ENCODE assay signal across 3 cellular contexts in genomic region chr9:114674798-114675554, GRCh38.
TF ChIP-seq lines count a peak whose summit lies in the region.

No MANE protein-coding gene starts in this region.

TF ChIP-seq in SK-N-SH, 30 proteins besides CTCF, POLR2A, EP300 and RAD21:
- TF ChIP-seq CHD2 (IDR thresholded peaks at IDR 0.05; ENCODE audit: low read length, partially characterized antibody) (no peak), FOXM1 (IDR thresholded peaks at IDR 0.05; ENCODE audit: low read depth) (no peak), GATA2 (CRISPR knock-in tag; IDR thresholded peaks at IDR 0.05) (no peak), USF2 (IDR thresholded peaks at IDR 0.05; ENCODE audit: borderline replicate concordance, low read depth, low read length) (no peak), USF1 (IDR thresholded peaks at IDR 0.05; ENCODE audit: borderline replicate concordance, low read depth) (no peak), ELF1 (IDR thresholded peaks at IDR 0.05) (no peak)
- TF ChIP-seq, protein P1, sequence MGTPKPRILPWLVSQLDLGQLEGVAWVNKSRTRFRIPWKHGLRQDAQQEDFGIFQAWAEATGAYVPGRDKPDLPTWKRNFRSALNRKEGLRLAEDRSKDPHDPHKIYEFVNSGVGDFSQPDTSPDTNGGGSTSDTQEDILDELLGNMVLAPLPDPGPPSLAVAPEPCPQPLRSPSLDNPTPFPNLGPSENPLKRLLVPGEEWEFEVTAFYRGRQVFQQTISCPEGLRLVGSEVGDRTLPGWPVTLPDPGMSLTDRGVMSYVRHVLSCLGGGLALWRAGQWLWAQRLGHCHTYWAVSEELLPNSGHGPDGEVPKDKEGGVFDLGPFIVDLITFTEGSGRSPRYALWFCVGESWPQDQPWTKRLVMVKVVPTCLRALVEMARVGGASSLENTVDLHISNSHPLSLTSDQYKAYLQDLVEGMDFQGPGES (IDR thresholded peaks at IDR 0.05; ENCODE audit: low read depth, low read length): no peak

TF ChIP-seq in SK-N-SH treated with all-trans-retinoic acid at 6 μM for 48 hours, 23 proteins besides CTCF, POLR2A, EP300 and RAD21:
- TF ChIP-seq BACH2 (CRISPR knock-in tag; IDR thresholded peaks at IDR 0.05; ENCODE audit: borderline replicate concordance): no peak
- no peak for TF ChIP-seq CSRNP3 (CRISPR knock-in tag; IDR thresholded peaks at IDR 0.05)
- no peak for TF ChIP-seq ZNF70 (CRISPR knock-in tag; IDR thresholded peaks at IDR 0.05)
- TF ChIP-seq ZNF565 (CRISPR knock-in tag; conservative IDR thresholded peaks at IDR 0.05; ENCODE audit: low read depth): no peak
- TF ChIP-seq RARB (CRISPR knock-in tag; IDR thresholded peaks at IDR 0.05): no peak
- TF ChIP-seq, protein P2, sequence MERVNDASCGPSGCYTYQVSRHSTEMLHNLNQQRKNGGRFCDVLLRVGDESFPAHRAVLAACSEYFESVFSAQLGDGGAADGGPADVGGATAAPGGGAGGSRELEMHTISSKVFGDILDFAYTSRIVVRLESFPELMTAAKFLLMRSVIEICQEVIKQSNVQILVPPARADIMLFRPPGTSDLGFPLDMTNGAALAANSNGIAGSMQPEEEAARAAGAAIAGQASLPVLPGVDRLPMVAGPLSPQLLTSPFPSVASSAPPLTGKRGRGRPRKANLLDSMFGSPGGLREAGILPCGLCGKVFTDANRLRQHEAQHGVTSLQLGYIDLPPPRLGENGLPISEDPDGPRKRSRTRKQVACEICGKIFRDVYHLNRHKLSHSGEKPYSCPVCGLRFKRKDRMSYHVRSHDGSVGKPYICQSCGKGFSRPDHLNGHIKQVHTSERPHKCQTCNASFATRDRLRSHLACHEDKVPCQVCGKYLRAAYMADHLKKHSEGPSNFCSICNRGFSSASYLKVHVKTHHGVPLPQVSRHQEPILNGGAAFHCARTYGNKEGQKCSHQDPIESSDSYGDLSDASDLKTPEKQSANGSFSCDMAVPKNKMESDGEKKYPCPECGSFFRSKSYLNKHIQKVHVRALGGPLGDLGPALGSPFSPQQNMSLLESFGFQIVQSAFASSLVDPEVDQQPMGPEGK (CRISPR knock-in tag; IDR thresholded peaks at IDR 0.05; ENCODE audit: borderline replicate concordance): no peak
- TF ChIP-seq ESRRG (CRISPR knock-in tag; IDR thresholded peaks at IDR 0.05): no peak

TF ChIP-seq in HepG2, 621 proteins besides CTCF, POLR2A, EP300 and RAD21:
- TF ChIP-seq ZNF180 (CRISPR knock-in tag; IDR thresholded peaks at IDR 0.05; ENCODE audit: borderline replicate concordance, low read depth) (no peak), GLI4 (CRISPR knock-in tag; IDR thresholded peaks at IDR 0.05; ENCODE audit: borderline replicate concordance) (no peak), ZNF749 (CRISPR knock-in tag; IDR thresholded peaks at IDR 0.05; ENCODE audit: borderline replicate concordance) (no peak), KLF12 (CRISPR knock-in tag; IDR thresholded peaks at IDR 0.05; ENCODE audit: borderline replicate concordance) (no peak), MXI1 (IDR thresholded peaks at IDR 0.05; ENCODE audit: borderline replicate concordance, low read depth, low read length) (no peak)
- TF ChIP-seq, protein P3, sequence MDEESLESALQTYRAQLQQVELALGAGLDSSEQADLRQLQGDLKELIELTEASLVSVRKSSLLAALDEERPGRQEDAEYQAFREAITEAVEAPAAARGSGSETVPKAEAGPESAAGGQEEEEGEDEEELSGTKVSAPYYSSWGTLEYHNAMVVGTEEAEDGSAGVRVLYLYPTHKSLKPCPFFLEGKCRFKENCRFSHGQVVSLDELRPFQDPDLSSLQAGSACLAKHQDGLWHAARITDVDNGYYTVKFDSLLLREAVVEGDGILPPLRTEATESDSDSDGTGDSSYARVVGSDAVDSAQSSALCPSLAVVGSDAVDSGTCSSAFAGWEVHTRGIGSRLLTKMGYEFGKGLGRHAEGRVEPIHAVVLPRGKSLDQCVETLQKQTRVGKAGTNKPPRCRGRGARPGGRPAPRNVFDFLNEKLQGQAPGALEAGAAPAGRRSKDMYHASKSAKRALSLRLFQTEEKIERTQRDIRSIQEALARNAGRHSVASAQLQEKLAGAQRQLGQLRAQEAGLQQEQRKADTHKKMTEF (CRISPR knock-in tag; IDR thresholded peaks at IDR 0.05): no peak
TF ChIP-seq in HepG2: peak in this region for 0.
